Comparison of ENCODE assay signal across 16 cellular contexts in the genomic region with DNA sequence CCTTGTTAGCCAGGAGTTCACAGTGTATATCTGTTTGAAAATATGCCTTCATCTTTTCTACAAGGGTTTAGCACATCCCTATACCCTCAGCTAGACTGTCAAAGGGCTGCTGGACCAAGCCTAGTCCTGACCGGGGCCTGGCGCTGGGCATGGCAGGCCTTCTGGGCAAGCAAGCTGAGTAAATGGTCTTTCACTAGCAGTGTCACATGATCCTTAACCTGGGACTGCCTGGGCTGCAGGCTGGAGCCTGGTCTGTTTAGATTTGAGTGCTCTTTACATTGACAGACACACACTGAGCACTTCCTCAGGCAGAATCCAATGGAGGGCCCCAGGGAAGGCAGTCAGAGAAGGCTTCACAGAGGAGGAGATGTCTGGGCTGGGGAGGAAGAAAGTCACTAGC. TPM values are rescaled to one million over a fixed set of nuclear protein-coding genes. Genes with fewer than 3 reads are reported as not detected.
DNase-seq lines count a peak whose midpoint lies in the region; ATAC-seq and TF ChIP-seq lines count a peak whose summit lies in the region.
"Had no signal": no experiment of that assay in that cellular context is flagged by ENCODE, and none has a peak within 500 bp of the region (broad histone marks: within the 10 kb centered on the region; RNA-seq: fewer than 3 reads in every experiment).

No MANE protein-coding gene starts in this region.

- no peak for TF ChIP-seq CTCF in progenitor cell of endocrine pancreas (IDR thresholded peaks at IDR 0.05; ENCODE audit: unreplicated experiment)

- H3K4me1 Mint-ChIP-seq in activated T-cell treated with anti-CD3 and anti-CD28 coated beads, Interleukin-2, amount 50 U/mL, for 72 hours (ENCODE audit: low read depth), result peaks cover 9% of the 10 kb centered on the region
- H3K4me1 Mint-ChIP-seq in activated T-helper 17 cell treated with anti-CD3 and anti-CD28 coated beads, Interleukin-2, amount 50 U/mL, for 72 hours, result no peaks in the 10 kb centered on the region
- peaks cover 7% of the 10 kb centered on the region for H3K4me1 Mint-ChIP-seq in progenitor cell of endocrine pancreas (ENCODE audit: low read depth)

- H3K27ac Mint-ChIP-seq in activated T-cell treated with anti-CD3 and anti-CD28 coated beads, Interleukin-2, amount 50 U/mL, for 72 hours, result peak overlapping the region; percentile 62
- peak overlapping the region; percentile 20 for H3K27ac Mint-ChIP-seq in activated T-helper 17 cell treated with anti-CD3 and anti-CD28 coated beads, Interleukin-2, amount 50 U/mL, for 72 hours
- H3K27ac Mint-ChIP-seq in progenitor cell of endocrine pancreas, result peak overlapping the region; percentile 39
- H3K27ac Mint-ChIP-seq: activated CD4-positive, alpha-beta T cell treated with anti-CD3 and anti-CD28 coated beads, Interleukin-2, amount 10 ng/mL, durations not matched to agents 24 days and 14 days had no signal

- H3K36me3 Mint-ChIP-seq in activated T-cell treated with anti-CD3 and anti-CD28 coated beads, Interleukin-2, amount 50 U/mL, for 72 hours (ENCODE audit: insufficient read depth in 2 of 2), result peaks cover 5 to 7% of the 10 kb centered on the region in 2 donors
- H3K36me3 Mint-ChIP-seq in activated T-helper 17 cell treated with anti-CD3 and anti-CD28 coated beads, Interleukin-2, amount 50 U/mL, for 72 hours (ENCODE audit: low read depth), result peaks cover 95% of the 10 kb centered on the region
- peaks cover 25% of the 10 kb centered on the region for H3K36me3 Mint-ChIP-seq in progenitor cell of endocrine pancreas (ENCODE audit: insufficient read depth)

- no peak for DNase-seq in activated T-cell treated with anti-CD3 and anti-CD28 coated beads, Interleukin-2, amount 50 U/mL, for 72 hours
- no peak for DNase-seq in activated T-cell treated with anti-CD3 and anti-CD28 coated beads, Interleukin-2, amount 50 U/mL, for 1 hour
- DNase-seq in progenitor cell of endocrine pancreas (ENCODE audit: low spot score, unreplicated experiment), result no peak
- DNase-seq: activated CD4-positive, alpha-beta T cell treated with anti-CD3 and anti-CD28 coated beads, Interleukin-2, amount 10 ng/mL, durations not matched to agents 24 days and 14 days; brain microvascular endothelial cell; cortex of kidney; foreskin fibroblast; hippocampal formation; mammary epithelial cell; MG63; NCI-H1436; NCI-H526; stimulated activated CD4-positive, alpha-beta T cell treated with anti-CD3 and anti-CD28 coated beads, Interleukin-2, amount 100 ng/mL, for 24 hours had no signal

- H3K4me3 Mint-ChIP-seq in activated T-cell treated with anti-CD3 and anti-CD28 coated beads, Interleukin-2, amount 50 U/mL, for 72 hours, result no peak overlapping the region
- no peak overlapping the region for H3K4me3 Mint-ChIP-seq in activated T-helper 17 cell treated with anti-CD3 and anti-CD28 coated beads, Interleukin-2, amount 50 U/mL, for 72 hours
- H3K4me3 Mint-ChIP-seq in progenitor cell of endocrine pancreas (ENCODE audit: low read depth), result no peak overlapping the region
- H3K4me3 Mint-ChIP-seq: activated CD4-positive, alpha-beta T cell treated with anti-CD3 and anti-CD28 coated beads, Interleukin-2, amount 10 ng/mL, durations not matched to agents 24 days and 14 days had no signal

- H3K9me3 Mint-ChIP-seq in activated T-cell treated with anti-CD3 and anti-CD28 coated beads, Interleukin-2, amount 50 U/mL, for 72 hours, result no peaks in the 10 kb centered on the region
- no peaks in the 10 kb centered on the region for H3K9me3 Mint-ChIP-seq in activated T-helper 17 cell treated with anti-CD3 and anti-CD28 coated beads, Interleukin-2, amount 50 U/mL, for 72 hours
- no peaks in the 10 kb centered on the region for H3K9me3 Mint-ChIP-seq in progenitor cell of endocrine pancreas (ENCODE audit: low read depth)
- H3K9me3 Mint-ChIP-seq: activated CD4-positive, alpha-beta T cell treated with anti-CD3 and anti-CD28 coated beads, Interleukin-2, amount 10 ng/mL, durations not matched to agents 24 days and 14 days had no signal

- H3K27me3 Mint-ChIP-seq in activated T-cell treated with anti-CD3 and anti-CD28 coated beads, Interleukin-2, amount 50 U/mL, for 72 hours (ENCODE audit: low read depth), result no peaks in the 10 kb centered on the region
- no peaks in the 10 kb centered on the region for H3K27me3 Mint-ChIP-seq in activated T-helper 17 cell treated with anti-CD3 and anti-CD28 coated beads, Interleukin-2, amount 50 U/mL, for 72 hours
- H3K27me3 Mint-ChIP-seq in progenitor cell of endocrine pancreas, result no peaks in the 10 kb centered on the region
- H3K27me3 Mint-ChIP-seq: activated CD4-positive, alpha-beta T cell treated with anti-CD3 and anti-CD28 coated beads, Interleukin-2, amount 10 ng/mL, durations not matched to agents 24 days and 14 days had no signal

- ATAC-seq in activated T-cell treated with anti-CD3 and anti-CD28 coated beads, Interleukin-2, amount 50 U/mL, for 72 hours (replicated peaks in 1 of 2), result no peak
- no peak for ATAC-seq in activated T-helper 17 cell treated with anti-CD3 and anti-CD28 coated beads, Interleukin-2, amount 50 U/mL, for 72 hours (replicated peaks)
- no peak for ATAC-seq in GM18858 (IDR thresholded peaks at IDR 0.05; ENCODE audit: unreplicated experiment)
- no peak for ATAC-seq in GM19455 (IDR thresholded peaks at IDR 0.05; ENCODE audit: unreplicated experiment)

RNA-seq across cellular contexts. Expression of gene AVIL, which starts 6.9 kb away (rescaled TPM):
- total RNA-seq in activated T-cell treated with anti-CD3 and anti-CD28 coated beads, Interleukin-2, amount 50 U/mL, for 72 hours, result 1 to 10 TPM; 4.8 to 5.5 TPM
- total RNA-seq in activated T-helper 17 cell treated with anti-CD3 and anti-CD28 coated beads, Interleukin-2, amount 50 U/mL, for 72 hours, result 1 to 10 TPM; 1.9 to 2.7 TPM
- total RNA-seq in progenitor cell of endocrine pancreas, result 3.9 and 4.4 TPM in 2 replicates

RNA-seq across cellular contexts. Expression of gene CTDSP2, which starts 21.1 kb away (rescaled TPM):
- 100 to 1,000 TPM; 108 to 109 TPM for total RNA-seq in activated T-cell treated with anti-CD3 and anti-CD28 coated beads, Interleukin-2, amount 50 U/mL, for 72 hours
- 100 to 1,000 TPM in 1 of 2 donors, 10 to 100 TPM in 1; 68.5 to 113 TPM for total RNA-seq in activated T-helper 17 cell treated with anti-CD3 and anti-CD28 coated beads, Interleukin-2, amount 50 U/mL, for 72 hours
- total RNA-seq in progenitor cell of endocrine pancreas, result 134 and 145 TPM in 2 replicates

RNA-seq across cellular contexts. Expression of gene TSFM, which starts 42.9 kb away (rescaled TPM):
- total RNA-seq in activated T-cell treated with anti-CD3 and anti-CD28 coated beads, Interleukin-2, amount 50 U/mL, for 72 hours, result 10 to 100 TPM; 30.4 to 30.9 TPM
- 10 to 100 TPM; 30.7 to 63.8 TPM for total RNA-seq in activated T-helper 17 cell treated with anti-CD3 and anti-CD28 coated beads, Interleukin-2, amount 50 U/mL, for 72 hours
- total RNA-seq in progenitor cell of endocrine pancreas, result 25.7 and 30.0 TPM in 2 replicates

RNA-seq across cellular contexts. Expression of gene EEF1AKMT3, which starts 53.0 kb away (rescaled TPM):
- 1 to 10 TPM; 4.9 to 6.9 TPM for total RNA-seq in activated T-cell treated with anti-CD3 and anti-CD28 coated beads, Interleukin-2, amount 50 U/mL, for 72 hours
- total RNA-seq in activated T-helper 17 cell treated with anti-CD3 and anti-CD28 coated beads, Interleukin-2, amount 50 U/mL, for 72 hours, result 10 to 100 TPM in 1 of 2 donors, 1 to 10 TPM in 1; 5.4 to 11.5 TPM
- total RNA-seq in progenitor cell of endocrine pancreas, result 5.6 and 6.7 TPM in 2 replicates

RNA-seq across cellular contexts. Expression of gene METTL1, which starts 53.5 kb away (rescaled TPM):
- total RNA-seq in activated T-cell treated with anti-CD3 and anti-CD28 coated beads, Interleukin-2, amount 50 U/mL, for 72 hours, result 10 to 100 TPM; 18.7 TPM
- 10 to 100 TPM; 19.0 to 39.5 TPM for total RNA-seq in activated T-helper 17 cell treated with anti-CD3 and anti-CD28 coated beads, Interleukin-2, amount 50 U/mL, for 72 hours
- 23.3 and 27.5 TPM in 2 replicates for total RNA-seq in progenitor cell of endocrine pancreas
